1 cellular context compared by ENCODE assay signal in the genomic region with DNA sequence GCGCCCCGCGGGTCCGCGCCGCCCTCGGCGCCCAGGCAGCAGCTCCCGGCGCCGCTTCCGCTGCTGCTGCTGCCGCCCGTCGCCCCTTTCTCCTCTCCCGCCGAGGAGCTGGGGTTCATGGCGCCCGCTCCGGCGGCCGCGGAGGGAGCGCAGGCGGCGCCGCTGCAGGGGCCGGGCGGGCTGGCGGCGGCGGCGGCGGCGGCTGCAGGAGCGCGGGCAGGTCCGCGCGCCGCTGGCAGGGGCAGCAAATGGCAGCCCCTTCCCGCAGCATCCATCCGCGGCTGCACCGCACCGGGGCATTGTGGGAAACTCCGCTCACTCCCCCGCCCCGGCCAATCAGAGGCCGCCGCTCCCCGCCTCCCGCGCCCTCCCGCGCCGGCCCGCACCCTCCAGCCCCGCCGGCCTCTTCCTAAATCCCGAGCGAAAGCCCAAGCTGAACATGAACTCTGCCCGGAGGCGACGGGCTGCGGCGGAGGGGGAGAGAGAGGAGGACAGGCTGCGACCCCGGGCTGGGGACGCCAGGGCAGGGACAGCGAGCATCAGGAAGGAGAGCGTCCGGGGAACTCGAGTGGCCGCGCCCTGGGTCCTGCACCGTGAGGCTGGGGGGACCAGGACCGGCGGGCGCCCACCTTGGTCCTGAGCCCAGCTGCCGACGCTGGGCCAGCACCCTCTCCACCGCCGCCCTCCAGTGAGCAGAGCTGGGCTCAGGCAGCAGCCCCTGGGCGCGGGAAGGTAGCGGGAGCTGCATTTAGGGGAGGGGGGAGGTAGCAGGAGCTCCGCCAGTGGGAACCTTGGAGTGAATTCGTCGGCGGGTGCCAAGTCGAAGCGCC.
TF ChIP-seq lines count a peak whose summit lies in the region.

A gene (minus strand): TSS at position 387 of the 830 bp plus-strand sequence.

TF ChIP-seq in SK-N-SH treated with all-trans-retinoic acid at 6 μM for 48 hours, 23 proteins besides CTCF, POLR2A, EP300 and RAD21 (continued from another document):
- TF ChIP-seq, protein P1, sequence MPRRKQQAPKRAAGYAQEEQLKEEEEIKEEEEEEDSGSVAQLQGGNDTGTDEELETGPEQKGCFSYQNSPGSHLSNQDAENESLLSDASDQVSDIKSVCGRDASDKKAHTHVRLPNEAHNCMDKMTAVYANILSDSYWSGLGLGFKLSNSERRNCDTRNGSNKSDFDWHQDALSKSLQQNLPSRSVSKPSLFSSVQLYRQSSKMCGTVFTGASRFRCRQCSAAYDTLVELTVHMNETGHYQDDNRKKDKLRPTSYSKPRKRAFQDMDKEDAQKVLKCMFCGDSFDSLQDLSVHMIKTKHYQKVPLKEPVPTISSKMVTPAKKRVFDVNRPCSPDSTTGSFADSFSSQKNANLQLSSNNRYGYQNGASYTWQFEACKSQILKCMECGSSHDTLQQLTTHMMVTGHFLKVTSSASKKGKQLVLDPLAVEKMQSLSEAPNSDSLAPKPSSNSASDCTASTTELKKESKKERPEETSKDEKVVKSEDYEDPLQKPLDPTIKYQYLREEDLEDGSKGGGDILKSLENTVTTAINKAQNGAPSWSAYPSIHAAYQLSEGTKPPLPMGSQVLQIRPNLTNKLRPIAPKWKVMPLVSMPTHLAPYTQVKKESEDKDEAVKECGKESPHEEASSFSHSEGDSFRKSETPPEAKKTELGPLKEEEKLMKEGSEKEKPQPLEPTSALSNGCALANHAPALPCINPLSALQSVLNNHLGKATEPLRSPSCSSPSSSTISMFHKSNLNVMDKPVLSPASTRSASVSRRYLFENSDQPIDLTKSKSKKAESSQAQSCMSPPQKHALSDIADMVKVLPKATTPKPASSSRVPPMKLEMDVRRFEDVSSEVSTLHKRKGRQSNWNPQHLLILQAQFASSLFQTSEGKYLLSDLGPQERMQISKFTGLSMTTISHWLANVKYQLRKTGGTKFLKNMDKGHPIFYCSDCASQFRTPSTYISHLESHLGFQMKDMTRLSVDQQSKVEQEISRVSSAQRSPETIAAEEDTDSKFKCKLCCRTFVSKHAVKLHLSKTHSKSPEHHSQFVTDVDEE (CRISPR knock-in tag; IDR thresholded peaks at IDR 0.05), result no peak
